18 cellular contexts compared by ENCODE assay signal in the genomic region with DNA sequence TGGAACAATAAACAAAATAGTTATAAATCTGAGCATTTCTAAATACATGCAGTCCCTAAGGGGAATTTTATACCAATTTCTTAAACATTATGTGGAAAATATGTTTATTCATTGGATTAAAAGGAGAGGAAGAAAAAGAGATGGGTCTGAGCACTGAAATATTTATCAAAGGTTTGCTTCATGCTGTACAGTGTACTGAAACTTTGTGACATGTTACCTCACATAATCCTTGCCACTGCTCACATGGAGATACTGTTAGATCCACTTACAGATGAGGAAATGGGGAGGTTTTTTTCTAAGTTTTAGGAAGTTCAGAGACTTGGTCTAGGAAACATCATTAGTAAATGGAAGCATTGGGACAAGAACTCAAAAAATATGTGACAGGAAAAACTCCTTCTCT.
DNase-seq lines count a peak whose midpoint lies in the region; ATAC-seq and TF ChIP-seq lines count a peak whose summit lies in the region.
"Had no signal": no experiment of that assay in that cellular context is flagged by ENCODE, and none has a peak within 500 bp of the region (broad histone marks: within the 10 kb centered on the region; RNA-seq: fewer than 3 reads in every experiment).

No MANE protein-coding gene starts in this region.

- H3K4me1 ChIP-seq in ACC112 (ENCODE audit: control insufficient read depth, insufficient read depth, low read length, unreplicated experiment), result peaks cover 11% of the 10 kb centered on the region
- H3K4me1 ChIP-seq in gastroesophageal sphincter, result peaks cover 0 to 43% (median 5%) of the 10 kb centered on the region in 3 donors
- H3K4me1 ChIP-seq in psoas muscle, result peaks cover 33% of the 10 kb centered on the region
- H3K4me1 ChIP-seq: BE2C had no signal

- intact Hi-C loops in psoas muscle (cut with DNase I), result no loop called here

- H3K36me3 ChIP-seq in ACC112 (ENCODE audit: insufficient read depth, low read length) (no peaks in the 10 kb centered on the region), SK-N-MC (ENCODE audit: insufficient read depth, low read length) (no peaks in the 10 kb centered on the region), gastroesophageal sphincter (no peaks in the 10 kb centered on the region), psoas muscle (ENCODE audit: insufficient read depth in 1 of 2, low read depth in 1 of 2) (no peaks in the 10 kb centered on the region)
- H3K36me3 ChIP-seq: BE2C had no signal

- TF ChIP-seq POLR2A in gastroesophageal sphincter (IDR thresholded peaks at IDR 0.05), result no peak

- TF ChIP-seq CTCF in gastroesophageal sphincter (IDR thresholded peaks at IDR 0.05) (no peak), psoas muscle (IDR thresholded peaks at IDR 0.05) (no peak)

- no peak overlapping the region for H3K27ac ChIP-seq in ACC112 (ENCODE audit: low read depth, low read length)
- 0 out of 2 replicates have a peak overlapping the region, but pooled peaks have one; percentile 1 for H3K27ac ChIP-seq in SK-N-MC
- H3K27ac ChIP-seq in gastroesophageal sphincter, result peak overlapping the region in 2 of 4 donors; percentile 21
- peak overlapping the region; percentile 64 for H3K27ac ChIP-seq in psoas muscle

- no peaks in the 10 kb centered on the region for H3K79me2 ChIP-seq in ACC112 (ENCODE audit: control insufficient read depth, insufficient read depth, low read length, unreplicated experiment)

- H3K9me3 ChIP-seq in SK-N-MC (ENCODE audit: low read depth, low read length) (peaks cover 5% of the 10 kb centered on the region; the same call in 1 of the 2 replicates), gastroesophageal sphincter (peaks cover 0 to 9% (median 0%) of the 10 kb centered on the region in 3 donors), psoas muscle (no peaks in the 10 kb centered on the region)
- H3K9me3 ChIP-seq: BE2C had no signal

- H3K9ac ChIP-seq in SK-N-MC (ENCODE audit: insufficient read length), result no peak overlapping the region

- DNase-seq in SK-N-MC (ENCODE audit: low read depth, low spot score) (no peak), psoas muscle (no peak), epidermal melanocyte (ENCODE audit: insufficient read length, low spot score) (no peak), AML-193 (lab: John Stamatoyannopoulos, UW) (no peak)
- DNase-seq: BE2C, DMS53, GDM1, NCI-H1105, NCI-H2081, NCI-H2171, NCI-H345, NCI-H524 treated with DMSO at 0.1 percent for 48 hours, NCI-H82 had no signal

- H2AFZ ChIP-seq in ACC112 (ENCODE audit: low read length, unreplicated experiment), result peak overlapping the region; percentile 58

- H3K4me3 ChIP-seq in ACC112 (ENCODE audit: low read depth, low read length), result no peak overlapping the region
- H3K4me3 ChIP-seq in SK-N-MC, result no peak overlapping the region
- no peak overlapping the region for H3K4me3 ChIP-seq in gastroesophageal sphincter
- H3K4me3 ChIP-seq in psoas muscle, result no peak overlapping the region

- ATAC-seq in gastroesophageal sphincter, result peak; percentile 53
- ATAC-seq in psoas muscle, result peak in 1 of 4 donors; percentile 68
- no peak for ATAC-seq in GM21737 (IDR thresholded peaks at IDR 0.05; ENCODE audit: unreplicated experiment)
- ATAC-seq in HG02588 (IDR thresholded peaks at IDR 0.05; ENCODE audit: unreplicated experiment), result no peak
- ATAC-seq: HCT116 had no signal

- no peak for TF ChIP-seq EP300 in gastroesophageal sphincter (IDR thresholded peaks at IDR 0.05)

- H3K27me3 ChIP-seq in ACC112 (ENCODE audit: insufficient read depth, low read length), result no peaks in the 10 kb centered on the region
- no peaks in the 10 kb centered on the region for H3K27me3 ChIP-seq in gastroesophageal sphincter
- H3K27me3 ChIP-seq in psoas muscle (ENCODE audit: insufficient read depth in 3 of 3, low read length in 2 of 3), result no peaks in the 10 kb centered on the region
- H3K27me3 ChIP-seq: BE2C had no signal
